33 cellular contexts compared by ENCODE assay signal in the genomic region with DNA sequence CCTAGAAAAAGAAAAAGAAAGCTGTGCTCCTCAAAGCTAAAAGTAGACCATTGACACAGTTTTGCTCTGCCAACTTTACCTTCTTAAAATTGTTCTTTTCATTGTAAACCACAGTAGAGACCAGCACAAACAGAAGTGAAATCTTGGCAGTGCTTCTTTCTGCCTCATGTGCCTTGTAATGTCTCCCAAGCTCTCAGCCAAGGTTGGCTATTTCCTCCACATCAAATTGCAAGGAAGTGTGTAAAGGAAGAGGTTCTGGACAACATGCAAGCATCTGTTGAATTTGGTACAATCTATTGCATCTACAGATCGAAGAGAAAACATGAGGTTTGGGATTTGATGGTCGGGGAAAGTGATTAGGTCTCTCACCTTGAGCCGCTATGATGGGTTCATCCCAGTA.
"Had no signal": no experiment of that assay in that cellular context is flagged by ENCODE, and none has a peak within 500 bp of the region (broad histone marks: within the 10 kb centered on the region; RNA-seq: fewer than 3 reads in every experiment).

No MANE protein-coding gene starts in this region.

- H3K27me3 ChIP-seq: adrenal gland, body of pancreas, cardiac muscle cell, colonic mucosa, dorsolateral prefrontal cortex, foreskin keratinocyte, gastrocnemius medialis, heart left ventricle had no signal

- H3K9me3 Mint-ChIP-seq: activated B cell treated with CpG ODN at 0.5 μM for 24 hours; activated CD4-positive, alpha-beta T cell treated with anti-CD3 and anti-CD28 coated beads, Interleukin-2, amount 10 ng/mL, durations not matched to agents 7 days and 5 days; activated naive CD8-positive, alpha-beta T cell treated with anti-CD3 and anti-CD28 coated beads for 36 hours; activated T-cell treated with anti-CD3 and anti-CD28 coated beads, Interleukin-2, amount 50 U/mL, for 4 hours; activated T-helper 17 cell treated with anti-CD3 and anti-CD28 coated beads, Interleukin-2, amount 50 U/mL, for 72 hours; T-helper 2 cell treated with Interferon-gamma antibody and Interleukin-4, amounts not matched to agents 5 μg/mL and 100 μg/mL, for 36 hours had no signal

- H3K27ac Mint-ChIP-seq: activated B cell treated with CpG ODN at 0.5 μM for 24 hours; activated CD4-positive, alpha-beta memory T cell treated with anti-CD3 and anti-CD28 coated beads, Interleukin-2, amount 10 ng/mL, durations not matched to agents 7 days and 5 days; activated CD4-positive, alpha-beta T cell treated with anti-CD3 and anti-CD28 coated beads, Interleukin-2, amount 10 ng/mL, durations not matched to agents 7 days and 5 days; activated naive CD4-positive, alpha-beta T cell treated with anti-CD3 and anti-CD28 coated beads, Interleukin-2, amount 50 U/mL, for 24 hours; activated naive CD8-positive, alpha-beta T cell treated with anti-CD3 and anti-CD28 coated beads for 36 hours; activated naive CD8-positive, alpha-beta T cell treated with anti-CD3 and anti-CD28 coated beads, Interleukin-2, amount 50 U/mL, for 24 hours; activated T-helper 17 cell treated with anti-CD3 and anti-CD28 coated beads, Interleukin-2, amount 50 U/mL, for 72 hours; endodermal cell; T-helper 17 cell; T-helper 2 cell treated with Interferon-gamma antibody and Interleukin-4, amounts not matched to agents 5 μg/mL and 100 μg/mL, for 36 hours had no signal

- H3K4me1 ChIP-seq: adrenal gland, colonic mucosa, gastrocnemius medialis, heart left ventricle had no signal

- H3K9me3 ChIP-seq: adrenal gland, body of pancreas, colonic mucosa, gastrocnemius medialis, heart left ventricle had no signal

- H3K4me3 ChIP-seq: adrenal gland, body of pancreas, cardiac muscle cell, colonic mucosa, dorsolateral prefrontal cortex, gastrocnemius medialis, heart left ventricle had no signal

- DNase-seq: activated B cell treated with CpG ODN at 0.5 μM for 24 hours; activated CD4-positive, alpha-beta memory T cell treated with anti-CD3 and anti-CD28 coated beads, Interleukin-2, amount 10 ng/mL, durations not matched to agents 7 days and 5 days; activated CD4-positive, alpha-beta T cell treated with anti-CD3 and anti-CD28 coated beads, Interleukin-2, amount 10 ng/mL, durations not matched to agents 7 days and 5 days; activated CD4-positive, alpha-beta T cell treated with anti-CD3 and anti-CD28 coated beads, Interleukin-2, amount 50 U/mL, for 4 hours; activated effector memory CD4-positive, alpha-beta T cell treated with Interleukin-2 at 50 U/mL for 16 hours; activated gamma-delta T cell treated with Interleukin-2 at 50 U/mL for 16 hours; activated naive CD4-positive, alpha-beta T cell treated with Interleukin-2 at 50 U/mL for 16 hours; activated naive CD8-positive, alpha-beta T cell treated with anti-CD3 and anti-CD28 coated beads for 36 hours; activated naive CD8-positive, alpha-beta T cell treated with anti-CD3 and anti-CD28 coated beads, Interleukin-2, amount 50 U/mL, for 24 hours; activated T-cell treated with anti-CD3 and anti-CD28 coated beads, Interleukin-2, amount 50 U/mL, for 4 hours; adrenal gland; amygdala; aorta; body of pancreas; central memory CD4-positive, alpha-beta T cell; cerebellar nuclear complex; colonic mucosa; dorsolateral prefrontal cortex; effector memory CD4-positive, alpha-beta T cell; endodermal cell; gastrocnemius medialis; glutamatergic neuron; heart left ventricle; T-helper 1 cell; T-helper 17 cell; T1000; WERI-Rb-1 had no signal

- H3K4me3 Mint-ChIP-seq: activated B cell treated with CpG ODN at 0.5 μM for 24 hours; activated CD4-positive, alpha-beta memory T cell treated with anti-CD3 and anti-CD28 coated beads, Interleukin-2, amount 10 ng/mL, durations not matched to agents 7 days and 5 days; activated CD4-positive, alpha-beta T cell treated with anti-CD3 and anti-CD28 coated beads, Interleukin-2, amount 10 ng/mL, durations not matched to agents 7 days and 5 days; activated naive CD4-positive, alpha-beta T cell treated with anti-CD3 and anti-CD28 coated beads, Interleukin-2, amount 50 U/mL, for 24 hours; activated naive CD8-positive, alpha-beta T cell treated with anti-CD3 and anti-CD28 coated beads for 36 hours; activated naive CD8-positive, alpha-beta T cell treated with anti-CD3 and anti-CD28 coated beads, Interleukin-2, amount 50 U/mL, for 24 hours; activated T-cell treated with anti-CD3 and anti-CD28 coated beads, Interleukin-2, amount 50 U/mL, for 4 hours; activated T-helper 17 cell treated with anti-CD3 and anti-CD28 coated beads, Interleukin-2, amount 50 U/mL, for 72 hours; endodermal cell; T-helper 17 cell; T-helper 2 cell treated with Interferon-gamma antibody and Interleukin-4, amounts not matched to agents 5 μg/mL and 100 μg/mL, for 36 hours had no signal

- H3K4me1 Mint-ChIP-seq: activated B cell treated with CpG ODN at 0.5 μM for 24 hours; activated CD4-positive, alpha-beta memory T cell treated with anti-CD3 and anti-CD28 coated beads, Interleukin-2, amount 10 ng/mL, durations not matched to agents 7 days and 5 days; activated CD4-positive, alpha-beta T cell treated with anti-CD3 and anti-CD28 coated beads, Interleukin-2, amount 10 ng/mL, durations not matched to agents 7 days and 5 days; activated naive CD4-positive, alpha-beta T cell treated with anti-CD3 and anti-CD28 coated beads, Interleukin-2, amount 50 U/mL, for 24 hours; activated naive CD8-positive, alpha-beta T cell treated with anti-CD3 and anti-CD28 coated beads for 36 hours; activated naive CD8-positive, alpha-beta T cell treated with anti-CD3 and anti-CD28 coated beads, Interleukin-2, amount 50 U/mL, for 24 hours; activated T-helper 17 cell treated with anti-CD3 and anti-CD28 coated beads, Interleukin-2, amount 50 U/mL, for 72 hours; T-helper 17 cell had no signal

- ATAC-seq: activated CD4-positive, CD25-positive, alpha-beta regulatory T cell treated with anti-CD3 and anti-CD28 coated beads, Interleukin-2, amount 50 U/mL, for 24 hours; activated naive CD8-positive, alpha-beta T cell treated with anti-CD3 and anti-CD28 coated beads, Interleukin-2, amount 50 U/mL, for 24 hours; activated T-cell treated with anti-CD3 and anti-CD28 coated beads, Interleukin-2, amount 50 U/mL, for 4 hours; activated T-helper 17 cell treated with anti-CD3 and anti-CD28 coated beads, Interleukin-2, amount 50 U/mL, for 72 hours; body of pancreas; gastrocnemius medialis; heart left ventricle; T-helper 17 cell had no signal

- H3K36me3 Mint-ChIP-seq: activated naive CD4-positive, alpha-beta T cell treated with anti-CD3 and anti-CD28 coated beads, Interleukin-2, amount 50 U/mL, for 24 hours; activated naive CD8-positive, alpha-beta T cell treated with anti-CD3 and anti-CD28 coated beads for 36 hours had no signal

- H3K27ac ChIP-seq: adrenal gland, body of pancreas, cardiac muscle cell, colonic mucosa, dorsolateral prefrontal cortex, foreskin keratinocyte, gastrocnemius medialis, heart left ventricle, WERI-Rb-1 had no signal

- H3K36me3 ChIP-seq: adrenal gland, cardiac muscle cell, colonic mucosa, gastrocnemius medialis, heart left ventricle, WERI-Rb-1 had no signal
